Comparison of ENCODE assay signal across 8 cellular contexts in genomic region chr1:229270547-229271447, GRCh38. TPM values are rescaled to one million over a fixed set of nuclear protein-coding genes. Genes with fewer than 3 reads are reported as not detected.
DNase-seq lines count a peak whose midpoint lies in the region; ATAC-seq and TF ChIP-seq lines count a peak whose summit lies in the region.

TSS of gene RAB4A (plus strand) at chr1:229271111. CDS start at chr1:229271340, 229 bp downstream.

- H3K9ac ChIP-seq in rectal smooth muscle tissue (ENCODE audit: low read length) = peak within 1 kb of the TSS; percentile 80

- peaks cover 8 to 34% of the 10 kb centered on the region in 2 donors for H3K4me1 ChIP-seq in ascending aorta
- peaks cover 9% of the 10 kb centered on the region for H3K4me1 ChIP-seq in right cardiac atrium (ENCODE audit: control insufficient read depth, insufficient read depth, low read length)
- H3K4me1 ChIP-seq in rectal smooth muscle tissue (ENCODE audit: control insufficient read depth, insufficient read depth, low read length) = peaks cover 10% of the 10 kb centered on the region
- peaks cover 0 to 4% of the 10 kb centered on the region in 2 donors for H3K4me1 ChIP-seq in uterus

- 11% methylated on average over 95 of the region's 95 CpGs for WGBS in right cardiac atrium

- H3K27ac ChIP-seq in ascending aorta = peak within 1 kb of the TSS; percentile 84
- H3K27ac ChIP-seq in right cardiac atrium (ENCODE audit: low read length) = peak within 1 kb of the TSS; percentile 64
- H3K27ac ChIP-seq in rectal smooth muscle tissue (ENCODE audit: low read depth, low read length) = peak within 1 kb of the TSS; percentile 76
- H3K27ac ChIP-seq in uterus = peak within 1 kb of the TSS; percentile 55 to 85

- H3K36me3 ChIP-seq in ascending aorta (no peaks in the 10 kb centered on the region), rectal smooth muscle tissue (ENCODE audit: control insufficient read depth, insufficient read depth, low read length) (no peaks in the 10 kb centered on the region), uterus (no peaks in the 10 kb centered on the region)

- peak; percentile 44 for DNase-seq in HFF-Myc (ENCODE audit: extremely low read depth, low read depth)
- peak; percentile 88 for DNase-seq in NCI-H1048 (lab: John Stamatoyannopoulos, UW)
- DNase-seq in ascending aorta (ENCODE audit: low spot score in 2 of 2) = peak; percentile 40 to 89
- peak; percentile 92 to 96 (median 95) for DNase-seq in right cardiac atrium
- peak; percentile 66 to 77 for DNase-seq in uterus

- peak within 1 kb of the TSS; percentile 100 for H3K4me3 ChIP-seq in GM08714 (ENCODE audit: low read length)
- peak within 1 kb of the TSS; percentile 74 for H3K4me3 ChIP-seq in HFF-Myc (replicated peaks; ENCODE audit: low read depth, low read length)
- H3K4me3 ChIP-seq in ascending aorta = peak within 1 kb of the TSS; percentile 77 to 97
- H3K4me3 ChIP-seq in right cardiac atrium (ENCODE audit: low read length) = peak within 1 kb of the TSS; percentile 69
- peak within 1 kb of the TSS; percentile 85 for H3K4me3 ChIP-seq in rectal smooth muscle tissue (ENCODE audit: low read length)
- peak within 1 kb of the TSS; percentile 47 to 94 for H3K4me3 ChIP-seq in uterus

- intact Hi-C loops in T-helper 2 cell treated with Interferon-gamma antibody and Interleukin-4, amounts not matched to agents 100 ng/mL and 5 ng/mL, for 36 hours (cut with micrococcal nuclease) = loop anchor here (1.0 to 5.0 kb wide), 6 partner anchors 17 to 354 kb away; partner anchors contain the start of genes ABCB10 and NUP133
- intact Hi-C loops in ascending aorta (cut with DNase I) = loop anchor here (2.0 to 10.0 kb wide), 2 partner anchors 72 to 786 kb away; partner anchors contain the start of genes CCSAP and RNF187
- intact Hi-C loops in right cardiac atrium (cut with DNase I) = loop anchor here in 1 of 4 donors (5.0 kb wide), 1 partner anchor 72 kb away; the partner anchor contains the start of gene CCSAP
- intact Hi-C loops in uterus (cut with DNase I; ENCODE audit: low total_unique reads) = no loop called here

- TF ChIP-seq CTCF in HFF-Myc (IDR thresholded peaks at IDR 0.05; ENCODE audit: low read depth, low read length, missing control alignments) (no peak), ascending aorta (IDR thresholded peaks at IDR 0.05) (no peak), uterus (IDR thresholded peaks at IDR 0.05) (no peak)

- peak; percentile 30 to 77 for TF ChIP-seq POLR2A in uterus (IDR thresholded peaks at IDR 0.05)

- H3K27me3 ChIP-seq in ascending aorta (no peaks in the 10 kb centered on the region), right cardiac atrium (ENCODE audit: control insufficient read depth, insufficient read depth) (no peaks in the 10 kb centered on the region), rectal smooth muscle tissue (ENCODE audit: control insufficient read depth, insufficient read depth, low read length) (no peaks in the 10 kb centered on the region), uterus (no peaks in the 10 kb centered on the region)

- H3K9me3 ChIP-seq in ascending aorta = peaks cover 0 to 8% of the 10 kb centered on the region in 2 donors
- no peaks in the 10 kb centered on the region for H3K9me3 ChIP-seq in right cardiac atrium (ENCODE audit: control insufficient read depth, low read length)
- H3K9me3 ChIP-seq in uterus = no peaks in the 10 kb centered on the region

- ATAC-seq in right cardiac atrium = peak; percentile 97 to 98

RNA-seq across cellular contexts. Expression of gene RAB4A, which starts in this region (rescaled TPM):
- total RNA-seq in T-helper 2 cell treated with Interferon-gamma antibody and Interleukin-4, amounts not matched to agents 100 ng/mL and 5 ng/mL, for 36 hours = 28.2 and 35.9 TPM in 2 replicates
- total RNA-seq in ascending aorta = 6.0 TPM
- 100 to 1,000 TPM in 2 of 4 donors, 10 to 100 TPM in 2; 95.5 to 114 (median 103) TPM for total RNA-seq in right cardiac atrium
- polyA plus RNA-seq in right cardiac atrium = 50.1 TPM
- total RNA-seq in uterus = 10 to 100 TPM; 31.5 to 49.2 (median 39.9) TPM

Comparison
In these comparisons a context has a peak if more than half of its experiments do, and no peak if none do; other contexts are left out.
1. Peak in every context shown above with its lines: DNase-seq, ATAC-seq, H3K4me3 ChIP-seq and H3K27ac ChIP-seq.
2. DNase-seq: peak in every context shown above with its lines; median percentile 95 in right cardiac atrium; 88 in NCI-H1048; 72 in uterus; 64 in ascending aorta; 44 in HFF-Myc.